In genomic region chr2:236673823-236674185, GRCh38 we compare ENCODE assay signal across 19 cellular contexts.
DNase-seq lines count a peak whose midpoint lies in the region; ATAC-seq and TF ChIP-seq lines count a peak whose summit lies in the region.
"Had no signal": no experiment of that assay in that cellular context is flagged by ENCODE, and none has a peak within 500 bp of the region (broad histone marks: within the 10 kb centered on the region; RNA-seq: fewer than 3 reads in every experiment).

No MANE protein-coding gene starts in this region.

- H3K9ac ChIP-seq in trophoblast cell (ENCODE audit: low read length): no peak overlapping the region

- peaks cover 10% of the 10 kb centered on the region for H3K9me3 ChIP-seq in trophoblast cell (ENCODE audit: insufficient read depth, low read depth, low read length)

- H2AFZ ChIP-seq in trophoblast cell (ENCODE audit: insufficient read depth, low read length, poor library complexity): no peak overlapping the region

- no peak overlapping the region for H3K14ac ChIP-seq in trophoblast cell (ENCODE audit: low read length)

- peaks cover 19% of the 10 kb centered on the region for H3K79me1 ChIP-seq in trophoblast cell (ENCODE audit: low read length)

- H4K91ac ChIP-seq in trophoblast cell (ENCODE audit: low read depth, low read length): no peak overlapping the region

- no CpG with 5 or more reads among the region's 4 CpGs for WGBS in trophoblast cell (ENCODE audit: extremely low coverage, insufficient coverage, insufficient read length)

- no peak overlapping the region for H4K12ac ChIP-seq in trophoblast cell (ENCODE audit: low read depth, low read length)

- H2BK120ac ChIP-seq in trophoblast cell (ENCODE audit: insufficient read depth, low read length, poor library complexity): no peak overlapping the region

- H4K8ac ChIP-seq in trophoblast cell (ENCODE audit: low read depth, low read length): no peak overlapping the region

- no peak overlapping the region for H3K18ac ChIP-seq in trophoblast cell (ENCODE audit: low read length)

- no peak for ATAC-seq in HG03354 (IDR thresholded peaks at IDR 0.05; ENCODE audit: poor library complexity, severe bottlenecking, unreplicated experiment)
- ATAC-seq in GM18511 (IDR thresholded peaks at IDR 0.05; ENCODE audit: unreplicated experiment): no peak
- ATAC-seq: HCT116, Panc1 had no signal

- H2BK5ac ChIP-seq in trophoblast cell (ENCODE audit: low read depth, low read length, poor library complexity): no peak overlapping the region

- no peaks in the 10 kb centered on the region for H3K36me3 ChIP-seq in trophoblast cell (ENCODE audit: control insufficient read depth in 1 of 2, insufficient read depth in 2 of 2, low read length in 2 of 2)

- H2AK5ac ChIP-seq in trophoblast cell (ENCODE audit: low read length): no peak overlapping the region

- POLR2A ChIA-PET in RWPE1 (lab: Yijun Ruan, JAX; ENCODE audit: low non-redundant PET): no interaction called here

- no peak overlapping the region for H3K23ac ChIP-seq in trophoblast cell (ENCODE audit: low read length)

- H2BK12ac ChIP-seq in trophoblast cell (ENCODE audit: low read length): peak overlapping the region; percentile 92

- no peaks in the 10 kb centered on the region for H3K79me2 ChIP-seq in trophoblast cell (ENCODE audit: control insufficient read depth, insufficient read depth, low read length, poor library complexity)

- peaks cover 7 to 8% of the 10 kb centered on the region in 2 experiments for H3K4me1 ChIP-seq in trophoblast cell (ENCODE audit: control insufficient read depth in 1 of 2, insufficient read depth in 2 of 2, low read length in 2 of 2)

- no peak for TF ChIP-seq CTCF in RWPE1 (conservative IDR thresholded peaks at IDR 0.05; ENCODE audit: low read depth)

- H3K4ac ChIP-seq in trophoblast cell (ENCODE audit: low read depth, low read length): no peak overlapping the region

- CTCF ChIA-PET in RWPE1 (lab: Yijun Ruan, JAX): no interaction called here

- H3K27ac ChIP-seq in RWPE1 (peak overlapping the region; percentile 83; the same call in 1 of the 2 replicates), trophoblast cell (ENCODE audit: low read depth, low read length) (no peak overlapping the region)

- H3K4me2 ChIP-seq in trophoblast cell (ENCODE audit: low read length): no peak overlapping the region

- H3K4me3 ChIP-seq in trophoblast cell (ENCODE audit: low read depth, low read length): no peak overlapping the region

- DNase-seq in RWPE1 (ENCODE audit: low spot score): no peak
- peak; percentile 25 for DNase-seq in activated CD8-positive, alpha-beta memory T cell treated with anti-CD3 and anti-CD28 coated beads, Interleukin-2, amount 50 U/mL, for 48 hours
- peak; percentile 27 for DNase-seq in islet precursor cell
- peak; percentile 31 to 66 for DNase-seq in trophoblast cell
- no peak for DNase-seq in glomerular visceral epithelial cell (ENCODE audit: extremely low spot score)
- DNase-seq: CD4-positive, CD25-positive, alpha-beta regulatory T cell; EL; GF-D8; KG1; NCI-H1092 treated with DMSO at 0.1 percent for 48 hours; NCI-H1436 treated with DMSO at 0.1 percent for 48 hours; NCI-H2029; NCI-H345; NCI-H524; NCI-H82 had no signal

- no peaks in the 10 kb centered on the region for H3K27me3 ChIP-seq in trophoblast cell (ENCODE audit: insufficient read depth, low read length)

Comparison
In these comparisons a context has a peak if more than half of its experiments do, and no peak if none do; other contexts are left out.
1. DNase-seq: peak in activated CD8-positive, alpha-beta memory T cell treated with anti-CD3 and anti-CD28 coated beads, Interleukin-2, amount 50 U/mL, for 48 hours (single experiment), islet precursor cell (single experiment) and trophoblast cell (2 of 2); none in RWPE1 (single experiment) and glomerular visceral epithelial cell (single experiment).